Comparison of ENCODE assay signal across 13 cellular contexts in the genomic region with DNA sequence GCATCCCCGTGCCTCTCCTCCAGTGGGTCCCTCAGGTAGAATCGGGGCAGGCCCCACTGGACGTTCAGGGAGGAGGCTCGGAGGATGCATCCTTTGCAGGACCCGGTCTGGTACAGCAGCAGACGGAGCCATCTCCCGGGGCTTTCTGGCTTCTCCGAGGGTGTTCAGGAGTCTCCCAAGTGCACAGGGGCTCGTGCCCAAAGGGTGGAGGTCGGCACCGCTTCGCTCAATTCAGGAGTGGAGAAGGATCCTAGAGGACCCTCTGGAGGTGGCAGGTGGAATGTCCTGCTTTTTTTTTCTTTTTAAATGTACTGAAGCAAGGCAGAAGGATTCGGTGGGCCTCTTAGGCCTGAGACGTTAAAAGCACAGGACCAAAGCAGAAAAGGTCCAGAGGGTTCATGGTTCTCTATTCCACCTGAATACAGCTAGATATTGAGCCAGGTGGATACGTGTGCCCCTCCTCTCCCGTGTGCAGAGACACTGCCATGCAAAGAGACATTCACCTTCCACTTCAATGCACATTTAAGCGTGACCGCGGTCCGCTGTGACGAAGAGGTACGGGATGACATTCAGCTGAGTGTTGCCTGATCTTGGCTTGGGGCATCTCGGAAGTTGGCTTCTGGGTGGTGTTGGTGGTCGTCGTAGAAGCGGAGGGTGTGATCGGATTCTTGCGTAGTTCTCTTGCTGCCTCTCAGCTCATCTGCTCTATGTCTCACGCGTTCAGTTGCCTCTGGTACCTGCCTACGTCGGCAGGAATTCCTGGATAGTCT.
"Had no signal": no experiment of that assay in that cellular context is flagged by ENCODE, and none has a peak within 500 bp of the region (broad histone marks: within the 10 kb centered on the region; RNA-seq: fewer than 3 reads in every experiment).

No MANE protein-coding gene starts in this region.

- H3K27me3 ChIP-seq: dorsolateral prefrontal cortex, esophagus squamous epithelium, gastroesophageal sphincter, tibial nerve, uterus had no signal

- ATAC-seq: activated CD8-positive, alpha-beta T cell treated with anti-CD3 and anti-CD28 coated beads, Interleukin-2, amount 10 ng/mL, durations not matched to agents 7 days and 5 days; gastroesophageal sphincter; stimulated activated effector memory CD8-positive, alpha-beta T cell treated with anti-CD3 and anti-CD28 coated beads, Interleukin-12 subunit alpha, Interleukin-12 subunit beta, amount 100 ng/mL, for 72 hours; stimulated activated naive CD8-positive, alpha-beta T cell treated with anti-CD3 and anti-CD28 coated beads, Interleukin-15, amount 100 ng/mL, for 72 hours had no signal

- H3K36me3 ChIP-seq: uterus had no signal

- H3K4me3 ChIP-seq: gastroesophageal sphincter, uterus had no signal

- DNase-seq: activated CD4-positive, alpha-beta T cell treated with anti-CD3 and anti-CD28 coated beads, Interleukin-2, amount 50 U/mL, for 1 hour; activated CD8-positive, alpha-beta T cell treated with anti-CD3 and anti-CD28 coated beads, Interleukin-2, amount 10 ng/mL, durations not matched to agents 7 days and 5 days; activated naive CD4-positive, alpha-beta T cell treated with Interleukin-2 at 50 U/mL for 16 hours; activated naive CD8-positive, alpha-beta T cell treated with anti-CD3 and anti-CD28 coated beads for 36 hours; esophagus squamous epithelium; retina; stimulated activated CD4-positive, alpha-beta T cell treated with anti-CD3 and anti-CD28 coated beads, Interleukin-1b, Interleukin-23, amount 100 ng/mL, for 48 hours; stimulated activated naive CD8-positive, alpha-beta T cell treated with anti-CD3 and anti-CD28 coated beads, Interleukin-15, amount 100 ng/mL, for 72 hours had no signal
